7 cellular contexts compared by ENCODE assay signal in the genomic region with DNA sequence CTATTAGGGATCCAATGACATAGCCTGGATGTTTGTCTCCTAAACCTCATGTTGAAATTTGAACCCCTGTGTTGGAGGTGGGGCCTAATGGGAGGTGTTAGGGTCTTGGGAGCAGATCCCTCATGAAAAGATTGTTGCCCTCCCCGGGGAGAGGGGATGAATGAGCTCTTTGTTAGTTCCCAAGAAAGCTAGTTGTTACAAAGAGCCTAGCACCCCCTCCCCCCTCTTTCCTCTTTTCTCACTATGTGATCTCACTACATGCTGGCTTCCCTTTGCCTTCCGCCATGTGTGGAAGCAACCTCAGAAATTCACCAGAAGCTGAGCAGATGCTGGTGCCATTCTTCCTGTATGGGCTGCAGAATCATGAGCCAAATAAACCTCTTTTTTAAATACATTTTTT.
DNase-seq lines count a peak whose midpoint lies in the region; TF ChIP-seq lines count a peak whose summit lies in the region.
"Not testable (repeated sequence)": the region's sequence is repeated elsewhere in the genome, so short reads cannot be mapped to it uniquely, and the experiment has no call there.

No MANE protein-coding gene starts in this region.

- not testable (repeated sequence) for H4K20me1 ChIP-seq in neural progenitor cell (ENCODE audit: low read depth)

- WGBS in endodermal cell (ENCODE audit: insufficient coverage in 1 of 2, insufficient read length in 1 of 2), 2 experiments = 31% methylated on average over 1 of the region's 2 CpGs; no CpG with 5 or more reads in 1 of the 2 experiments
- WGBS in iPS DF 6.9 (ENCODE audit: insufficient coverage, insufficient read length) = no CpG with 5 or more reads among the region's 2 CpGs

- H3K9me3 Mint-ChIP-seq in endodermal cell, neural progenitor cell: not testable (repeated sequence)

- not testable (repeated sequence) for H2AFZ ChIP-seq in neural progenitor cell (replicated peaks)

- not testable (repeated sequence) for H3K79me2 ChIP-seq in neural progenitor cell (ENCODE audit: low read depth)

- not testable (repeated sequence) for H3K4me1 ChIP-seq in HAP-1; NT2/D1 (ENCODE audit: insufficient read depth, insufficient read length); endodermal cell (ENCODE audit: control insufficient read depth, insufficient read depth, low read length); iPS DF 6.9 (ENCODE audit: control insufficient read depth, insufficient read depth, low read length)
- H3K4me1 ChIP-seq in neural progenitor cell = peaks cover 44% of the 10 kb centered on the region

- peak overlapping the region; percentile 95 for H3K27ac Mint-ChIP-seq in endodermal cell
- H3K27ac Mint-ChIP-seq in neural progenitor cell = peak overlapping the region; percentile 93

- peak overlapping the region; percentile 76 for H3K4me2 ChIP-seq in neural progenitor cell

- H3K4me3 Mint-ChIP-seq in endodermal cell = peak overlapping the region; percentile 42
- H3K4me3 Mint-ChIP-seq in neural progenitor cell = not testable (repeated sequence)

- not testable (repeated sequence) for H3K27ac ChIP-seq in endodermal cell (ENCODE audit: low read depth, low read length); iPS DF 6.9 (ENCODE audit: low read length)
- peak overlapping the region; percentile 94 for H3K27ac ChIP-seq in neural progenitor cell

- H3K9me3 ChIP-seq in HAP-1; NT2/D1 (ENCODE audit: insufficient read depth, low read length); endodermal cell (ENCODE audit: control insufficient read depth, low read length); iPS DF 6.9 (ENCODE audit: control insufficient read depth, insufficient read depth, low read length); neural progenitor cell (ENCODE audit: low read depth): not testable (repeated sequence)

- not testable (repeated sequence) for H3K4me3 ChIP-seq in HAP-1; NT2/D1 (ENCODE audit: insufficient read length, low read depth); endodermal cell (ENCODE audit: low read length); iPS DF 6.9 (ENCODE audit: low read length)
- H3K4me3 ChIP-seq in neural progenitor cell = peak overlapping the region; percentile 34

- in situ Hi-C loops in HAP-1 (cut with MboI; ENCODE audit: low sequenced_read_pairs) = not testable (repeated sequence)

- not testable (repeated sequence) for H3K27me3 ChIP-seq in HAP-1 (ENCODE audit: low read depth); NT2/D1 (ENCODE audit: insufficient read depth, insufficient read length); endodermal cell (ENCODE audit: control insufficient read depth, insufficient read depth, low read length, poor library complexity, severe bottlenecking); iPS DF 6.9 (ENCODE audit: control insufficient read depth, insufficient read depth, low read length); neural progenitor cell

- not testable (repeated sequence) for H3K36me3 ChIP-seq in HAP-1 (replicated peaks); NT2/D1 (ENCODE audit: insufficient read depth, insufficient read length, low read length); endodermal cell (ENCODE audit: control insufficient read depth, insufficient read depth, low read length); iPS DF 6.9 (ENCODE audit: control insufficient read depth, insufficient read depth, low read length); neural progenitor cell

- H3K9ac ChIP-seq in NT2/D1 (ENCODE audit: insufficient read length, low read depth); endodermal cell (ENCODE audit: extremely low read depth, low read length, poor library complexity, severe bottlenecking); neural progenitor cell: not testable (repeated sequence)

- peaks cover 38% of the 10 kb centered on the region for H3F3A ChIP-seq in neural progenitor cell (ENCODE audit: low read depth)

- DNase-seq in HAP-1 (ENCODE audit: low spot score in 2 of 2) (peak; percentile 53 to 83), NT2/D1 (ENCODE audit: low read depth, low spot score) (peak; percentile 46), endodermal cell (peak; percentile 78), iPS DF 6.9 (ENCODE audit: low read depth, low spot score) (peak; percentile 45), medulla oblongata (ENCODE audit: extremely low spot score) (peak; percentile 20), neural progenitor cell (ENCODE audit: low spot score) (peak; percentile 70), retina (peak; percentile 26)

- H3K36me3 Mint-ChIP-seq in endodermal cell (ENCODE audit: low read depth); neural progenitor cell: not testable (repeated sequence)

- H3K27me3 Mint-ChIP-seq in endodermal cell (ENCODE audit: insufficient read depth); neural progenitor cell (ENCODE audit: insufficient read depth, low read depth): not testable (repeated sequence)

- TF ChIP-seq CTCF in endodermal cell (conservative IDR thresholded peaks at IDR 0.05); neural progenitor cell (IDR thresholded peaks at IDR 0.05): not testable (repeated sequence)

- peaks cover 13% of the 10 kb centered on the region for H3K4me1 Mint-ChIP-seq in endodermal cell
- H3K4me1 Mint-ChIP-seq in neural progenitor cell = peaks cover 23% of the 10 kb centered on the region

Comparison
In these comparisons a context has a peak if more than half of its experiments do, and no peak if none do; other contexts are left out.
1. DNase-seq: peak in every context shown above with its lines; median percentile 78 in endodermal cell; 70 in neural progenitor cell; 68 in HAP-1; 46 in NT2/D1; 45 in iPS DF 6.9; 26 in retina; 20 in medulla oblongata.